In the genomic region with DNA sequence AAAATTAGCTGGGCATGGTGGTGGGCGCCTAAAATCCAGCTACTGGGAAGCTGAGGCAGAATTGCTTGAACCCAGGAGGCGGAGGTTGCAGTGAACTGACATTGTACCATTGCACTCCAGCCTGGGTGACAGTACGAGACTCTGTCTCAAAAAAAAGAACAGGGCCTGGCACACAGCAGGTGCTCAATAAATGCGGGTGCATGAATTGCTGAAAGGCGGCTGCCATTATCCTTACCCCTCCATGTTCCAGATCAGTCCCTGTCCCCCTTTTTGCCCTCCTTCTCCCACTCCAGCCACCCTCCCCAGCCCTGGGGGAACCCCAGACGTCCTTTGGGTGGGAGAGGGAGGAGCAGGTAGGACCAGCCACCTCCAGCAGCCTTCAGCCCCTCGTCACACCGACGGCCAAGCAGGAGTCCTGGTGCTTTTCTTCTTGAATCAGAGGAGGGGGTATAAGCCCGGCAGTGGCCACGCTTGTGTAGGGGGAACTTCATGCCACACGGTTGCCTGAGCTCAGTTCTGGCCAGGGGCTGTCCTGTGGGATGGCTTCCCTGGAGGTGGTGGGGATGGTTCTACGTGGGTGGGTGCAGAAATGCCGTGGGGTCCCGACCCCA, we compare ENCODE assay signal across 12 cellular contexts. TPM values are rescaled to one million over a fixed set of nuclear protein-coding genes. Genes with fewer than 3 reads are reported as not detected.
DNase-seq lines count a peak whose midpoint lies in the region; ATAC-seq and TF ChIP-seq lines count a peak whose summit lies in the region.
"Had no signal": no experiment of that assay in that cellular context is flagged by ENCODE, and none has a peak within 500 bp of the region (broad histone marks: within the 10 kb centered on the region; RNA-seq: fewer than 3 reads in every experiment).

No MANE protein-coding gene starts in this region.

- peak overlapping the region; percentile 87 for H2BK20ac ChIP-seq in IMR-90 (ENCODE audit: low read depth, low read length)

- peak overlapping the region; percentile 33; the same call in 1 of the 2 replicates for H4K5ac ChIP-seq in IMR-90 (ENCODE audit: low read depth, low read length)

- H3K36me3 Mint-ChIP-seq in activated CD8-positive, alpha-beta T cell treated with anti-CD3 and anti-CD28 coated beads for 36 hours (ENCODE audit: low read depth): no peaks in the 10 kb centered on the region

- no peak overlapping the region for H3K27ac Mint-ChIP-seq in activated CD8-positive, alpha-beta T cell treated with anti-CD3 and anti-CD28 coated beads for 36 hours

- no peaks in the 10 kb centered on the region for H3K27me3 Mint-ChIP-seq in activated CD8-positive, alpha-beta T cell treated with anti-CD3 and anti-CD28 coated beads for 36 hours

- no peaks in the 10 kb centered on the region for H3K36me3 ChIP-seq in IMR-90 (ENCODE audit: control insufficient read depth, insufficient read depth, low read length)
- no peaks in the 10 kb centered on the region for H3K36me3 ChIP-seq in colonic mucosa
- no peaks in the 10 kb centered on the region for H3K36me3 ChIP-seq in lower lobe of right lung
- H3K36me3 ChIP-seq: SJSA1 had no signal

- TF ChIP-seq CTCF in IMR-90 (conservative IDR thresholded peaks at IDR 0.05; ENCODE audit: low read depth, low read length) (no peak), colonic mucosa (IDR thresholded peaks at IDR 0.05) (no peak), lower lobe of right lung (IDR thresholded peaks at IDR 0.05) (no peak)
- no peak for TF ChIP-seq CTCF in activated CD8-positive, alpha-beta T cell treated with anti-CD3 and anti-CD28 coated beads for 36 hours (IDR thresholded peaks at IDR 0.05)

- peak overlapping the region; percentile 47; the same call in 1 of the 3 replicates for H2BK15ac ChIP-seq in IMR-90 (ENCODE audit: low read depth, low read length)

- H3K9ac ChIP-seq in IMR-90 (ENCODE audit: low read depth, low read length) (no peak overlapping the region), colonic mucosa (ENCODE audit: low read depth in 2 of 2, low read length in 2 of 2) (peak overlapping the region in 1 of 2 donors; percentile 38)
- H3K9ac ChIP-seq: KMS-11 had no signal

- 71% methylated on average over 5 of the region's 15 CpGs; no CpG with 5 or more reads in 1 of the 2 experiments for WGBS in IMR-90 (ENCODE audit: extremely low coverage in 2 of 2, insufficient read length in 1 of 2), 2 experiments

- CTCF ChIA-PET in IMR-90 (lab: Yijun Ruan, JAX): no interaction called here
- CTCF ChIA-PET in activated CD8-positive, alpha-beta T cell treated with anti-CD3 and anti-CD28 coated beads for 36 hours (lab: Charles Lee): interaction anchor here (2.3 kb wide), 1 partner anchor 83 kb away, joined by 7 read pairs; no protein-coding TSS in a partner anchor

- no peaks in the 10 kb centered on the region for H3K27me3 ChIP-seq in IMR-90 (ENCODE audit: control insufficient read depth, insufficient read depth, low read length)
- no peaks in the 10 kb centered on the region for H3K27me3 ChIP-seq in colonic mucosa
- no peaks in the 10 kb centered on the region for H3K27me3 ChIP-seq in lower lobe of right lung (ENCODE audit: low read depth)
- H3K27me3 ChIP-seq: SJSA1 had no signal

- 0 out of 2 replicates have a peak, but pooled peaks cover 3% of the 10 kb centered on the region for H3K9me1 ChIP-seq in IMR-90 (ENCODE audit: insufficient read depth, low read length)

- H2AK9ac ChIP-seq in IMR-90 (replicated peaks; ENCODE audit: low read depth, low read length, poor library complexity): peak overlapping the region; percentile 86

- intact Hi-C loops in IMR-90 (cut with micrococcal nuclease) (no loop called here), colonic mucosa (cut with DNase I) (no loop called here), lower lobe of right lung (cut with DNase I) (no loop called here)
- intact Hi-C loops in activated CD8-positive, alpha-beta T cell treated with anti-CD3 and anti-CD28 coated beads for 36 hours (cut with micrococcal nuclease): no loop called here

- peak overlapping the region; percentile 48; the same call in 1 of the 2 replicates for H3K14ac ChIP-seq in IMR-90 (replicated peaks; ENCODE audit: low read depth, low read length)

- dilution Hi-C loops in IMR-90 (cut with HindIII; ENCODE audit: low sequenced_read_pairs, unreplicated experiment): no loop called here

- H3K27ac ChIP-seq in IMR-90 (ENCODE audit: insufficient read depth, low read length): no peak overlapping the region
- peak overlapping the region; percentile 59 for H3K27ac ChIP-seq in colonic mucosa
- H3K27ac ChIP-seq in lower lobe of right lung: peak overlapping the region; percentile 76
- peak overlapping the region; percentile 92 for H3K27ac ChIP-seq in substantia nigra (ENCODE audit: low read depth, low read length, poor library complexity, severe bottlenecking)
- H3K27ac ChIP-seq: KMS-11, SJSA1 had no signal

- H3K23ac ChIP-seq in IMR-90 (ENCODE audit: low read depth, low read length): no peak overlapping the region

- H3K4me3 Mint-ChIP-seq in activated CD8-positive, alpha-beta T cell treated with anti-CD3 and anti-CD28 coated beads for 36 hours: no peak overlapping the region
- H3K4me3 Mint-ChIP-seq: nephron had no signal

- no peak overlapping the region for H3K56ac ChIP-seq in IMR-90 (ENCODE audit: extremely low read depth, insufficient read depth, low read length)

- H3K9me3 Mint-ChIP-seq in activated CD8-positive, alpha-beta T cell treated with anti-CD3 and anti-CD28 coated beads for 36 hours: no peaks in the 10 kb centered on the region
- H3K9me3 Mint-ChIP-seq: nephron had no signal

- no peak overlapping the region for H3K4me3 ChIP-seq in IMR-90 (ENCODE audit: insufficient read depth, low read depth, low read length)
- no peak overlapping the region for H3K4me3 ChIP-seq in colonic mucosa
- no peak overlapping the region for H3K4me3 ChIP-seq in lower lobe of right lung
- H3K4me3 ChIP-seq: SJSA1 had no signal

- peak overlapping the region; percentile 95 for H2AFZ ChIP-seq in IMR-90 (replicated peaks; ENCODE audit: low read length, poor library complexity)

- peak overlapping the region; percentile 88 for H2BK120ac ChIP-seq in IMR-90 (ENCODE audit: low read depth, low read length)

- H3K79me1 ChIP-seq in IMR-90 (ENCODE audit: low read depth in 1 of 2, low read length in 2 of 2): no peaks in the 10 kb centered on the region

- H4K8ac ChIP-seq in IMR-90 (ENCODE audit: low read depth in 2 of 2, low read length in 2 of 2): peak overlapping the region; percentile 24 to 94; a peak in 2 of 4 replicates

- TF ChIP-seq POLR2A in IMR-90 (IDR thresholded peaks at IDR 0.05; ENCODE audit: low read depth, low read length): no peak

- in situ Hi-C loops in IMR-90 (cut with MboI; ENCODE audit: low sequenced_read_pairs): no loop called here

- H3K4ac ChIP-seq in IMR-90 (ENCODE audit: low read depth, low read length): peak overlapping the region; percentile 56

- ATAC-seq in IMR-90 (ENCODE audit: low read depth): no peak
- no peak for ATAC-seq in lower lobe of right lung
- ATAC-seq in HG03565 (IDR thresholded peaks at IDR 0.05; ENCODE audit: unreplicated experiment): no peak
- no peak for ATAC-seq in activated CD8-positive, alpha-beta T cell treated with anti-CD3 and anti-CD28 coated beads for 36 hours

- POLR2A ChIA-PET in IMR-90 (lab: Charles Lee; ENCODE audit: unreplicated experiment): no interaction called here
- POLR2A ChIA-PET in activated CD8-positive, alpha-beta T cell treated with anti-CD3 and anti-CD28 coated beads for 36 hours (lab: Charles Lee): no interaction called here

- H3K4me1 ChIP-seq in IMR-90 (ENCODE audit: control insufficient read depth, insufficient read depth, low read length) (peaks cover 15% of the 10 kb centered on the region), colonic mucosa (peaks cover 3% of the 10 kb centered on the region), lower lobe of right lung (peaks cover 33% of the 10 kb centered on the region)

- no peak for TF ChIP-seq RAD21 in IMR-90 (IDR thresholded peaks at IDR 0.05; ENCODE audit: low read length)

- no TSS peak for BruUV-seq in IMR-90 (replicated peaks; lab: Mats Ljungman, UMichigan)

- H3K9me3 ChIP-seq in IMR-90 (ENCODE audit: control insufficient read depth, insufficient read depth, low read length) (no peaks in the 10 kb centered on the region), colonic mucosa (no peaks in the 10 kb centered on the region), lower lobe of right lung (no peaks in the 10 kb centered on the region)
- H3K9me3 ChIP-seq: SJSA1 had no signal

- H2BK5ac ChIP-seq in IMR-90 (ENCODE audit: low read depth, low read length, poor library complexity, severe bottlenecking): no peak overlapping the region

- peaks cover 5% of the 10 kb centered on the region for H3K4me1 Mint-ChIP-seq in activated CD8-positive, alpha-beta T cell treated with anti-CD3 and anti-CD28 coated beads for 36 hours (ENCODE audit: low read depth)

- DNase-seq in IMR-90 (no peak), colonic mucosa (no peak), lower lobe of right lung (no peak), substantia nigra (lab: John Stamatoyannopoulos, UW) (no peak), NCI-H187 (lab: John Stamatoyannopoulos, UW) (no peak), HK-2 (ENCODE audit: unreplicated experiment) (no peak)
- no peak for DNase-seq in activated CD8-positive, alpha-beta T cell treated with anti-CD3 and anti-CD28 coated beads for 36 hours
- DNase-seq: activated naive CD4-positive, alpha-beta T cell had no signal

- peak overlapping the region; percentile 90; the same call in 1 of the 2 replicates for H2AK5ac ChIP-seq in IMR-90 (ENCODE audit: low read depth, low read length)

- H3K4me2 ChIP-seq in IMR-90 (ENCODE audit: low read depth, low read length): no peak overlapping the region
- H3K4me2 ChIP-seq: KMS-11 had no signal

- no peak overlapping the region; the same call in 1 of the 2 replicates for H3K18ac ChIP-seq in IMR-90 (ENCODE audit: low read depth, low read length)

- peak overlapping the region; percentile 66; the same call in 1 of the 2 replicates for H4K91ac ChIP-seq in IMR-90 (ENCODE audit: insufficient read depth, low read depth, low read length)

- no peaks in the 10 kb centered on the region for H4K20me1 ChIP-seq in IMR-90 (ENCODE audit: insufficient read depth, low read length)

TF ChIP-seq in IMR-90, 13 proteins besides CTCF, POLR2A, EP300 and RAD21 (continues in another document):
- no peak for TF ChIP-seq MXI1 (IDR thresholded peaks at IDR 0.05; ENCODE audit: borderline replicate concordance, low read depth, low read length)

RNA-seq across cellular contexts. Expression of a gene that starts 20.4 kb away (rescaled TPM):
- total RNA-seq in IMR-90 (2012; rRNA removed) (21.9 and 26.9 TPM in 2 replicates), colonic mucosa (10 to 100 TPM; 42.0 to 71.3 TPM), lower lobe of right lung (132 TPM)
- polyA plus RNA-seq in IMR-90 (2012; rRNA removed): 29.2 and 32.1 TPM in 2 replicates
- polyA plus RNA-seq in IMR-90 (2012; cell fraction: cytosol; rRNA removed): 19.6 and 28.1 TPM in 2 replicates
- polyA plus RNA-seq in IMR-90 (2012; cell fraction: nucleus; rRNA removed; ENCODE audit: low replicate concordance): 23.6 and 45.1 TPM in 2 replicates
- total RNA-seq in activated CD8-positive, alpha-beta T cell treated with anti-CD3 and anti-CD28 coated beads for 36 hours: 10 to 100 TPM; 19.0 to 20.8 TPM
